18 cellular contexts compared by ENCODE assay signal in the genomic region with DNA sequence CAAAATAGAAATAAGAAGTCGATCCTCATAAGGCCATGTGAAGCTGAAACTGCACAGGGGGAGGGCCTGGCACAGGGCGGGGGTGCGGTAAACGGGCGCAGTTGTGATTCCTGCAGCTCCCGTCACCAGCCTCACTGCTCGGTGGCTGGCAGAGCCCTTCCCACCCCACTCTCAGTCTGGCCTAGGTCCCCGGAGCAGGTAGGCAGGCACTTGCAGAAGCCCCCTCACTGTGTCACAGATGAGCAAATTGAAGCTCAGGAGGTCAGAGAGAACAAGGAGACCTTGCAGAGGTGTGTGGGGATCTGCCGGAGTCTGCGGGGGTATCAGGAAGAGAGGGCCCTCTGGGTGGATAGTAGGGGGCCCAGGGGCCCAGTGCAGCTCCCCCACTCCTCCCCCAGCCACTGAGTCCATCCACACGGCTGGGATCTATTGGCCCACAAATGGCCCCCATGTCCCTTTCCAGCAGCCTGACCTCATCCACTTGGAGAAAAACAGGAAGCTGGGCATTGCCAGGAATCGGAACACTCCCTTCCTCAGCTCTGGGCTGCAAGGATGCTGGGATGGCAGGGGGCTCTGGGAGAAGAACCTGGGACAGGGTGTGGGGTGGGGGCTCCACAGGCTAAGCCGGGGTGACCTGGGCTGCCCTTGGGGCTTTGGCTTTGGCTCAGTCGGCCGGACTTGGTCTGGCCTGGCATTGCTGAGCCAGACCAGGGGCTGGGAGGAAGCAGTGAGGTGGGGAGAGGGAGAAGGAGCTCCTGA. TPM values are rescaled to one million over a fixed set of nuclear protein-coding genes. Genes with fewer than 3 reads are reported as not detected.
DNase-seq lines count a peak whose midpoint lies in the region; ATAC-seq, FAIRE-seq and TF ChIP-seq lines count a peak whose summit lies in the region.
"Had no signal": no experiment of that assay in that cellular context is flagged by ENCODE, and none has a peak within 500 bp of the region (broad histone marks: within the 10 kb centered on the region; RNA-seq: fewer than 3 reads in every experiment).

No MANE protein-coding gene starts in this region.

- H2AFZ ChIP-seq in HepG2 (ENCODE audit: low read length), result no peak overlapping the region

- H4K20me1 ChIP-seq in HepG2 (ENCODE audit: insufficient read depth, low read length), result no peaks in the 10 kb centered on the region

- no peaks in the 10 kb centered on the region for H3K79me2 ChIP-seq in HepG2 (ENCODE audit: insufficient read depth, low read length)

- in situ Hi-C loops in HepG2 (cut with HindIII; ENCODE audit: extremely low pct_ligation_motif_present, low pct_unique_long_range_greater_than_20kb), result no loop called here

- H3K9ac ChIP-seq in liver (ENCODE audit: low read depth in 1 of 2, low read length in 2 of 2) (no peak overlapping the region), HepG2 (ENCODE audit: insufficient read depth, low read depth, low read length) (no peak overlapping the region)

- intact Hi-C loops in HepG2 (cut with micrococcal nuclease; ENCODE audit: unreplicated experiment) (no loop called here), heart right ventricle (cut with DNase I) (no loop called here), posterior vena cava (cut with DNase I) (no loop called here), pancreas (cut with DNase I) (no loop called here)

- no peaks in the 10 kb centered on the region for H3K36me3 ChIP-seq in liver (ENCODE audit: control insufficient read depth in 4 of 4, insufficient read depth in 3 of 4, low read depth in 1 of 4, low read length in 3 of 4)
- H3K36me3 ChIP-seq in HepG2 (replicated peaks in 1 of 2; ENCODE audit: control insufficient read depth in 1 of 2, insufficient read depth in 2 of 2, low read length in 2 of 2), result no peaks in the 10 kb centered on the region
- no peaks in the 10 kb centered on the region for H3K36me3 ChIP-seq in heart right ventricle
- no peaks in the 10 kb centered on the region for H3K36me3 ChIP-seq in pancreas
- no peaks in the 10 kb centered on the region for H3K36me3 ChIP-seq in SJCRH30

- TF ChIP-seq CTCF in liver (IDR thresholded peaks at IDR 0.05; ENCODE audit: low read depth, low read length, missing input control), result no peak
- TF ChIP-seq CTCF in HepG2 (CRISPR knock-in tag; IDR thresholded peaks at IDR 0.05), result no peak
- no peak for TF ChIP-seq CTCF in heart right ventricle (IDR thresholded peaks at IDR 0.05)
- TF ChIP-seq CTCF in pancreas (IDR thresholded peaks at IDR 0.05), result no peak

- H3K4me3 ChIP-seq in liver (ENCODE audit: low read depth in 1 of 3, low read length in 3 of 3) (no peak overlapping the region), HepG2 (replicated peaks in 1 of 3; ENCODE audit: insufficient read depth in 1 of 3, low read depth in 2 of 3, low read length in 3 of 3) (no peak overlapping the region), heart right ventricle (no peak overlapping the region), pancreas (no peak overlapping the region), SJCRH30 (no peak overlapping the region)

- FAIRE-seq in HepG2 (lab: Jason Lieb, UNC), result no peak
- no peak for FAIRE-seq in pancreas (lab: Jason Lieb, UNC)
- FAIRE-seq: islet of Langerhans, RCC 7860 had no signal

- H3K4me1 ChIP-seq in liver (ENCODE audit: control insufficient read depth in 4 of 4, insufficient read depth in 4 of 4, low read length in 3 of 4) (no peaks in the 10 kb centered on the region), HepG2 (ENCODE audit: insufficient read depth, low read length) (peaks cover 10% of the 10 kb centered on the region), heart right ventricle (peaks cover 15 to 46% (median 34%) of the 10 kb centered on the region in 9 donors), pancreas (no peaks in the 10 kb centered on the region), SJCRH30 (0 out of 2 replicates have a peak, but pooled peaks cover 6% of the 10 kb centered on the region)

- no peak for TF ChIP-seq POLR2A in HepG2 (IDR thresholded peaks at IDR 0.05; ENCODE audit: insufficient read depth in 1 of 2, low read depth in 2 of 2, low read length in 2 of 2)

- no TSS peak for BruUV-seq in HepG2 (replicated peaks; lab: Mats Ljungman, UMichigan)

- CTCF ChIA-PET in HepG2 (lab: Yijun Ruan, JAX; ENCODE audit: low intra/inter-chr PET ratio, low total read pairs), result no interaction called here

- DNase-seq in HepG2 (ENCODE audit: low spot score) (no peak), heart right ventricle (peak; percentile 38 to 59), posterior vena cava (ENCODE audit: low spot score) (peak; percentile 75), pancreas (no peak), T-helper 1 cell (no peak), NCI-H524 treated with DMSO at 0.1 percent for 48 hours (lab: John Stamatoyannopoulos, UW) (no peak), SJCRH30 (no peak)
- DNase-seq: activated CD4-positive, alpha-beta T cell treated with anti-CD3 and anti-CD28 coated beads, Interleukin-2, amount 10 ng/mL, durations not matched to agents 24 days and 14 days; amygdala; COR-L47; effector CD4-positive, alpha-beta T cell; GOT3; NCI-H1694 treated with DMSO at 0.1 percent for 48 hours; NCI-H524 had no signal

- TF ChIP-seq RAD21 in liver (IDR thresholded peaks at IDR 0.05) (no peak), HepG2 (CRISPR knock-in tag; IDR thresholded peaks at IDR 0.05) (no peak)

- H3K4me2 ChIP-seq in HepG2 (ENCODE audit: low read depth, low read length), result no peak overlapping the region

- no peaks in the 10 kb centered on the region for H3K9me3 ChIP-seq in liver (ENCODE audit: control insufficient read depth in 4 of 4, low read length in 3 of 4)
- no peaks in the 10 kb centered on the region for H3K9me3 ChIP-seq in HepG2 (ENCODE audit: low read length)
- no peaks in the 10 kb centered on the region for H3K9me3 ChIP-seq in heart right ventricle
- H3K9me3 ChIP-seq in pancreas, result no peaks in the 10 kb centered on the region
- H3K9me3 ChIP-seq in SJCRH30 (replicated peaks), result no peaks in the 10 kb centered on the region

- POLR2A ChIA-PET in HepG2 (lab: Yijun Ruan, JAX), result interaction anchor here (1.2 kb wide), 1 partner anchor 21 kb away, joined by 5 read pairs; the partner anchor contains the start of gene MAP3K14

- H3K27ac ChIP-seq in liver (ENCODE audit: low read depth in 1 of 2, low read length in 2 of 2) (no peak overlapping the region), HepG2 (ENCODE audit: extremely low read length, insufficient read depth, low read length) (no peak overlapping the region), heart right ventricle (peak overlapping the region; percentile 56 to 86 (median 76)), pancreas (no peak overlapping the region), SJCRH30 (no peak overlapping the region)

- 90% methylated on average over 15 of the region's 15 CpGs for WGBS in liver
- WGBS in HepG2 (ENCODE audit: low lambda C conversion rate), result 46% methylated on average over 12 of the region's 15 CpGs
- 72 to 78% methylated on average over 15 of the region's 15 CpGs for WGBS in heart right ventricle, 2 donors
- WGBS in pancreas, 2 donors, result 81 to 82% methylated on average over 15 of the region's 15 CpGs

- H3K27me3 ChIP-seq in liver (ENCODE audit: control insufficient read depth in 4 of 4, insufficient read depth in 4 of 4, low read length in 3 of 4) (no peaks in the 10 kb centered on the region), HepG2 (ENCODE audit: control insufficient read depth in 1 of 2, insufficient read depth in 2 of 2, low read length in 2 of 2) (peaks cover 2 to 39% of the 10 kb centered on the region in 2 experiments; a peak in 3 of 5 replicates), heart right ventricle (no peaks in the 10 kb centered on the region), pancreas (no peaks in the 10 kb centered on the region), SJCRH30 (no peaks in the 10 kb centered on the region)

- ATAC-seq in HepG2 (no peak), heart right ventricle (peak; percentile 51 to 77 (median 66)), pancreas (no peak)
- ATAC-seq: naive thymus-derived CD4-positive, alpha-beta T cell had no signal

- no peak for TF ChIP-seq EP300 in HepG2 (IDR thresholded peaks at IDR 0.05; ENCODE audit: low read depth in 2 of 2, low read length in 2 of 2)
- TF ChIP-seq EP300 in HepG2 (CRISPR knock-in tag; IDR thresholded peaks at IDR 0.05; ENCODE audit: borderline replicate concordance), result no peak

TF ChIP-seq in liver, 16 proteins besides CTCF, POLR2A, EP300 and RAD21 (continues in another document):
- no peak for TF ChIP-seq RXRA (IDR thresholded peaks at IDR 0.05)
- TF ChIP-seq EGR1 (IDR thresholded peaks at IDR 0.05; ENCODE audit: low read depth in 2 of 2), result no peak

RNA-seq across cellular contexts. Expression of gene MAP3K14, which starts 21.4 kb away (rescaled TPM):
- 1 to 10 TPM; 1.2 to 7.8 TPM for total RNA-seq in liver
- 1 to 10 TPM; 2.2 to 6.1 TPM for polyA plus RNA-seq in liver
- total RNA-seq in HepG2 (2016; rRNA removed; fragmentation: Illumina TruSeq; extraction: Trizol), result 1.2 and 2.6 TPM in 2 replicates
- 2.1 and 2.5 TPM in 2 replicates for total RNA-seq in HepG2 (2016; cell fraction: cytosol; rRNA removed; fragmentation: Illumina TruSeq; extraction: Trizol; ENCODE audit: low read depth)
- total RNA-seq in HepG2 (2016; cell fraction: insoluble cytoplasmic fraction; rRNA removed; fragmentation: Illumina TruSeq; extraction: Trizol), result 1.1 and 2.6 TPM in 2 replicates
- 2.1 and 2.4 TPM in 2 replicates for total RNA-seq in HepG2 (2016; cell fraction: membrane; rRNA removed; fragmentation: Illumina TruSeq; extraction: Trizol)
- 3.1 and 3.3 TPM in 2 replicates for total RNA-seq in HepG2 (2016; cell fraction: nucleus; rRNA removed; fragmentation: Illumina TruSeq; extraction: Trizol)
- polyA plus RNA-seq in HepG2 (2011; rRNA removed), result 2.6 and 4.0 TPM in 2 replicates
- polyA plus RNA-seq in HepG2 (2011; cell fraction: cytosol; rRNA removed), result 1.8 and 2.4 TPM in 2 replicates
- polyA plus RNA-seq in HepG2 (2011; cell fraction: nucleus; rRNA removed), result 10.1 and 10.7 TPM in 2 replicates
- 1.6 and 2.1 TPM in 2 replicates for polyA plus RNA-seq in HepG2 (2012)
- 1.6 and 2.0 TPM in 2 replicates for polyA plus RNA-seq in HepG2 (2016; cell fraction: cytosol; fragmentation: Illumina TruSeq; extraction: Trizol; ENCODE audit: low read depth)
- 1.3 and 1.9 TPM in 2 replicates for polyA plus RNA-seq in HepG2 (2016; cell fraction: insoluble cytoplasmic fraction; fragmentation: Illumina TruSeq; extraction: Trizol; ENCODE audit: low read depth)
- polyA plus RNA-seq in HepG2 (2016; cell fraction: membrane; fragmentation: Illumina TruSeq; extraction: Trizol; ENCODE audit: low read depth), result 1.6 and 2.3 TPM in 2 replicates
- polyA plus RNA-seq in HepG2 (2016; cell fraction: nucleus; fragmentation: Illumina TruSeq; extraction: Trizol; ENCODE audit: insufficient read depth, low read depth), result 10.6 and 10.8 TPM in 2 replicates
- 2.2 and 7.2 TPM in 2 replicates for polyA minus RNA-seq in HepG2 (2011; rRNA and poly(A)+ RNA removed; ENCODE audit: low replicate concordance)
- polyA minus RNA-seq in HepG2 (2011; cell fraction: cytosol; rRNA and poly(A)+ RNA removed), result 0.40 and 0.44 TPM in 2 replicates
- 3.2 and 3.7 TPM in 2 replicates for polyA minus RNA-seq in HepG2 (2011; cell fraction: nucleus; rRNA and poly(A)+ RNA removed)
- 10 to 100 TPM in 9 of 10 donors, 1 to 10 TPM in 1; 6.7 to 24.1 (median 12.6) TPM for total RNA-seq in heart right ventricle
- polyA plus RNA-seq in heart right ventricle, result 10 to 100 TPM in 1 of 2 donors, 1 to 10 TPM in 1; 7.9 to 15.9 TPM
- 1 to 10 TPM; 9.1 to 9.7 TPM for total RNA-seq in posterior vena cava
- 10 to 100 TPM in 1 of 6 donors, 1 to 10 TPM in 5; 6.1 to 16.4 (median 7.3) TPM for total RNA-seq in pancreas
- 10 to 100 TPM; 13.2 to 16.2 TPM for polyA plus RNA-seq in pancreas
- total RNA-seq in SJCRH30 (2014; rRNA removed; shearing (Covaris generic)), result 3.9 and 4.7 TPM in 2 replicates

Comparison
In these comparisons a context has a peak if more than half of its experiments do, and no peak if none do; other contexts are left out.
1. H3K27ac ChIP-seq: peak in heart right ventricle (10 of 10); none in liver (0 of 2), HepG2 (single experiment), pancreas (0 of 4) and SJCRH30 (single experiment).
2. ATAC-seq: peak in heart right ventricle (8 of 8); none in HepG2 (single experiment) and pancreas (0 of 4).
3. DNase-seq: peak in heart right ventricle (2 of 2) and posterior vena cava (single experiment); none in HepG2 (single experiment), pancreas (0 of 6), T-helper 1 cell (0 of 5), NCI-H524 treated with DMSO at 0.1 percent for 48 hours (single experiment) and SJCRH30 (0 of 2).